Comparison of ENCODE assay signal across 20 cellular contexts in genomic region chrX:39654952-39655351, GRCh38.
DNase-seq lines count a peak whose midpoint lies in the region; ATAC-seq, FAIRE-seq and TF ChIP-seq lines count a peak whose summit lies in the region.
"Had no signal": no experiment of that assay in that cellular context is flagged by ENCODE, and none has a peak within 500 bp of the region (broad histone marks: within the 10 kb centered on the region; RNA-seq: fewer than 3 reads in every experiment).

No MANE protein-coding gene starts in this region.

- no peak overlapping the region for H2AFZ ChIP-seq in H1 (ENCODE audit: low read length)

- 82% methylated on average over 3 of the region's 3 CpGs; no CpG with 5 or more reads in 1 of the 2 experiments for WGBS in H1 (ENCODE audit: extremely low coverage in 1 of 2, insufficient coverage in 1 of 2, insufficient read length in 1 of 2, insufficient replicate concordance in 2 of 2, low coverage in 1 of 2, low lambda C conversion rate in 2 of 2, missing lambda C conversion rate in 1 of 2), 2 experiments
- 73 to 80% methylated on average over 1 to 3 of the region's 3 CpGs for whole genome bisulfite sequencing in upper lobe of left lung, 2 donors

- H4K5ac ChIP-seq in H1 (ENCODE audit: insufficient read length, low read depth, low read length): peak overlapping the region; percentile 28

- H3K23ac ChIP-seq in H1 (ENCODE audit: insufficient read length): no peak overlapping the region

- no peak overlapping the region for H2BK12ac ChIP-seq in H1 (ENCODE audit: low read depth, low read length)

- H3K27ac Mint-ChIP-seq in activated CD8-positive, alpha-beta T cell treated with anti-CD3 and anti-CD28 coated beads for 36 hours: no peak overlapping the region
- H3K27ac Mint-ChIP-seq in activated CD8-positive, alpha-beta T cell treated with anti-CD3 and anti-CD28 coated beads, Interleukin-2, amount 10 ng/mL, durations not matched to agents 7 days and 5 days: no peak overlapping the region
- H3K27ac Mint-ChIP-seq: CD4-positive, CD25-positive, alpha-beta regulatory T cell had no signal

- H3K4me2 ChIP-seq in H1 (ENCODE audit: insufficient read depth in 1 of 2, low read depth in 2 of 2, low read length in 2 of 2): peak overlapping the region in 1 of 2 experiments; percentile 53; a peak in 2 of 4 replicates

- TF ChIP-seq CTCF in activated CD8-positive, alpha-beta T cell treated with anti-CD3 and anti-CD28 coated beads for 36 hours (IDR thresholded peaks at IDR 0.05): no peak
- no peak for TF ChIP-seq CTCF in H1 (IDR thresholded peaks at IDR 0.05; ENCODE audit: control extremely low read depth in 1 of 3, insufficient read depth in 1 of 3, low read depth in 1 of 3, low read length in 3 of 3)
- no peak for TF ChIP-seq CTCF in upper lobe of left lung (IDR thresholded peaks at IDR 0.05)

- ATAC-seq in activated CD8-positive, alpha-beta T cell treated with anti-CD3 and anti-CD28 coated beads for 36 hours: peak; percentile 64
- no peak for ATAC-seq in activated CD8-positive, alpha-beta T cell treated with anti-CD3 and anti-CD28 coated beads, Interleukin-2, amount 10 ng/mL, durations not matched to agents 7 days and 5 days
- ATAC-seq in GM18520 (IDR thresholded peaks at IDR 0.05; ENCODE audit: unreplicated experiment) (no peak), left colon (no peak), upper lobe of left lung (ENCODE audit: low FRiP score in 2 of 2) (no peak)

- H2BK20ac ChIP-seq in H1 (ENCODE audit: low read length): no peak overlapping the region

- no peak overlapping the region for H3K4me3 Mint-ChIP-seq in activated CD8-positive, alpha-beta T cell treated with anti-CD3 and anti-CD28 coated beads for 36 hours
- H3K4me3 Mint-ChIP-seq in activated CD8-positive, alpha-beta T cell treated with anti-CD3 and anti-CD28 coated beads, Interleukin-2, amount 10 ng/mL, durations not matched to agents 7 days and 5 days: no peak overlapping the region
- H3K4me3 Mint-ChIP-seq: CD4-positive, CD25-positive, alpha-beta regulatory T cell had no signal

- no peak overlapping the region for H3K14ac ChIP-seq in H1 (ENCODE audit: insufficient read length)

- H3K27me3 ChIP-seq in H1 (replicated peaks in 1 of 4; ENCODE audit: control insufficient read depth in 3 of 4, extremely low read depth in 1 of 4, insufficient read depth in 3 of 4, low read length in 3 of 4): no peaks in the 10 kb centered on the region
- no peaks in the 10 kb centered on the region for H3K27me3 ChIP-seq in upper lobe of left lung
- H3K27me3 ChIP-seq: BE2C, SJCRH30 had no signal

- TF ChIP-seq POLR2A in H1 (IDR thresholded peaks at IDR 0.05; ENCODE audit: control extremely low read depth in 1 of 2, low read depth in 2 of 2, low read length in 2 of 2) (no peak), upper lobe of left lung (IDR thresholded peaks at IDR 0.05) (no peak)

- H3K4me3 ChIP-seq in H1 (ENCODE audit: extremely low read depth in 1 of 4, insufficient read depth in 2 of 4, low read depth in 3 of 4, low read length in 4 of 4): peak overlapping the region in 1 of 4 experiments; percentile 43; a peak in 1 of 8 replicates
- H3K4me3 ChIP-seq in upper lobe of left lung: no peak overlapping the region
- H3K4me3 ChIP-seq: SJCRH30 had no signal

- no peaks in the 10 kb centered on the region for H3K79me1 ChIP-seq in H1 (ENCODE audit: low read depth, low read length)

- no peaks in the 10 kb centered on the region for H3K9me3 Mint-ChIP-seq in activated CD8-positive, alpha-beta T cell treated with anti-CD3 and anti-CD28 coated beads for 36 hours
- H3K9me3 Mint-ChIP-seq in activated CD8-positive, alpha-beta T cell treated with anti-CD3 and anti-CD28 coated beads, Interleukin-2, amount 10 ng/mL, durations not matched to agents 7 days and 5 days (ENCODE audit: insufficient read depth): no peaks in the 10 kb centered on the region

- peak overlapping the region; percentile 71 for H3K18ac ChIP-seq in H1 (ENCODE audit: extremely low read depth, low read length)

- no peak for FAIRE-seq in H1 (lab: Jason Lieb, UNC)
- no peak for FAIRE-seq in frontal cortex (lab: Jason Lieb, UNC)
- FAIRE-seq: A204.1, GM12892, GM18507 had no signal

- no peak for DNase-seq in activated CD8-positive, alpha-beta T cell treated with anti-CD3 and anti-CD28 coated beads for 36 hours
- no peak for DNase-seq in activated CD8-positive, alpha-beta T cell treated with anti-CD3 and anti-CD28 coated beads, Interleukin-2, amount 10 ng/mL, durations not matched to agents 7 days and 5 days
- DNase-seq in SW480 (ENCODE audit: low spot score) (peak; percentile 62), H1 (ENCODE audit: low read depth in 1 of 2, low spot score in 2 of 2) (no peak), frontal cortex (ENCODE audit: low spot score in 2 of 2) (no peak), left colon (no peak), upper lobe of left lung (no peak)
- DNase-seq: BE2C; CD4-positive, CD25-positive, alpha-beta regulatory T cell; MM.1S; NCI-H1694; NCI-H2081 treated with DMSO at 0.1 percent for 48 hours; NCI-H2227 treated with DMSO at 0.1 percent for 48 hours; SJCRH30 had no signal

- H3K27ac ChIP-seq in H1 (ENCODE audit: low read depth, low read length) (peak overlapping the region; percentile 58; the same call in 1 of the 2 replicates), upper lobe of left lung (no peak overlapping the region)
- H3K27ac ChIP-seq: HL-60, SJCRH30 had no signal

- H2AK5ac ChIP-seq in H1 (ENCODE audit: low read depth, low read length): peak overlapping the region; percentile 75; the same call in 1 of the 2 replicates

- H3K9me3 ChIP-seq in H1 (ENCODE audit: insufficient read depth in 2 of 2, low read depth in 1 of 2, low read length in 1 of 2) (no peaks in the 10 kb centered on the region), upper lobe of left lung (no peaks in the 10 kb centered on the region)
- H3K9me3 ChIP-seq: BE2C, HAP-1, SJCRH30 had no signal

- H3K36me3 ChIP-seq in H1 (ENCODE audit: control insufficient read depth in 2 of 4, insufficient read depth in 4 of 4, low read length in 3 of 4): no peaks in the 10 kb centered on the region
- no peaks in the 10 kb centered on the region for H3K36me3 ChIP-seq in upper lobe of left lung
- H3K36me3 ChIP-seq: BE2C, HAP-1, SJCRH30 had no signal

- H4K91ac ChIP-seq in H1 (replicated peaks; ENCODE audit: insufficient read length, low read length): peak overlapping the region; percentile 91

- H2BK15ac ChIP-seq in H1 (ENCODE audit: low read length): no peak overlapping the region

- H3K56ac ChIP-seq in H1 (replicated peaks; ENCODE audit: insufficient read length, low read depth, low read length): no peak overlapping the region

- H3K36me3 Mint-ChIP-seq in activated CD8-positive, alpha-beta T cell treated with anti-CD3 and anti-CD28 coated beads for 36 hours (ENCODE audit: low read depth): no peaks in the 10 kb centered on the region
- no peaks in the 10 kb centered on the region for H3K36me3 Mint-ChIP-seq in activated CD8-positive, alpha-beta T cell treated with anti-CD3 and anti-CD28 coated beads, Interleukin-2, amount 10 ng/mL, durations not matched to agents 7 days and 5 days (ENCODE audit: low read depth)
- H3K36me3 Mint-ChIP-seq: CD4-positive, CD25-positive, alpha-beta regulatory T cell had no signal

- no peaks in the 10 kb centered on the region for H3K79me2 ChIP-seq in H1 (ENCODE audit: control insufficient read depth in 1 of 2, insufficient read depth in 2 of 2, low read length in 2 of 2)

- no peak overlapping the region for H2BK5ac ChIP-seq in H1 (ENCODE audit: low read depth, low read length)

- TF ChIP-seq EP300 in H1 (IDR thresholded peaks at IDR 0.05; ENCODE audit: borderline replicate concordance in 1 of 2, low read depth in 2 of 2, low read length in 2 of 2): no peak
- no peak for TF ChIP-seq EP300 in upper lobe of left lung (IDR thresholded peaks at IDR 0.05)

- no peaks in the 10 kb centered on the region for H3K23me2 ChIP-seq in H1 (ENCODE audit: low read depth, low read length)

- no peaks in the 10 kb centered on the region for H4K20me1 ChIP-seq in H1 (replicated peaks in 1 of 2; ENCODE audit: control insufficient read depth in 1 of 2, insufficient read depth in 2 of 2, low read length in 2 of 2)

- peaks cover 2 to 19% (median 7%) of the 10 kb centered on the region in 4 experiments for H3K4me1 ChIP-seq in H1 (replicated peaks in 1 of 4; ENCODE audit: control insufficient read depth in 3 of 4, insufficient read depth in 4 of 4, low read length in 3 of 4)
- no peaks in the 10 kb centered on the region for H3K4me1 ChIP-seq in upper lobe of left lung
- H3K4me1 ChIP-seq: SJCRH30 had no signal

- no peaks in the 10 kb centered on the region for H3K27me3 Mint-ChIP-seq in activated CD8-positive, alpha-beta T cell treated with anti-CD3 and anti-CD28 coated beads for 36 hours
- peaks cover 5% of the 10 kb centered on the region for H3K27me3 Mint-ChIP-seq in activated CD8-positive, alpha-beta T cell treated with anti-CD3 and anti-CD28 coated beads, Interleukin-2, amount 10 ng/mL, durations not matched to agents 7 days and 5 days (ENCODE audit: low read depth)

- no peak overlapping the region for H4K8ac ChIP-seq in H1 (ENCODE audit: extremely low read depth, insufficient read depth, low read length)

- H3K4me1 Mint-ChIP-seq in activated CD8-positive, alpha-beta T cell treated with anti-CD3 and anti-CD28 coated beads for 36 hours (ENCODE audit: low read depth): peaks cover 14% of the 10 kb centered on the region
- no peaks in the 10 kb centered on the region for H3K4me1 Mint-ChIP-seq in activated CD8-positive, alpha-beta T cell treated with anti-CD3 and anti-CD28 coated beads, Interleukin-2, amount 10 ng/mL, durations not matched to agents 7 days and 5 days (ENCODE audit: low read depth)

- no peak for TF ChIP-seq RAD21 in H1 (IDR thresholded peaks at IDR 0.05 in 1 of 2, conservative IDR thresholded peaks at IDR 0.05 in 1 of 2; ENCODE audit: low read depth in 2 of 2, low read length in 2 of 2)

- H2BK120ac ChIP-seq in H1 (replicated peaks; ENCODE audit: low read depth, low read length): peak overlapping the region; percentile 69

- H3K9ac ChIP-seq in H1 (replicated peaks in 1 of 4; ENCODE audit: extremely low read depth in 1 of 4, low read depth in 3 of 4, low read length in 3 of 4): no peak overlapping the region

- peak overlapping the region; percentile 77 for H3K4ac ChIP-seq in H1 (replicated peaks; ENCODE audit: insufficient read length, low read depth, low read length)

- POLR2A ChIA-PET in activated CD8-positive, alpha-beta T cell treated with anti-CD3 and anti-CD28 coated beads for 36 hours (lab: Charles Lee): no interaction called here
- POLR2A ChIA-PET in activated CD8-positive, alpha-beta T cell treated with anti-CD3 and anti-CD28 coated beads, Interleukin-2, amount 10 ng/mL, durations not matched to agents 7 days and 5 days (lab: Charles Lee): no interaction called here
- POLR2A ChIA-PET in H1 (lab: Charles Lee; ENCODE audit: partially characterized antibody): interaction anchor here (0.7 to 1.5 kb wide), 3 partner anchors 13 to 117 kb away, joined by 3 to 4 read pairs (median 3); no protein-coding TSS in a partner anchor

- CTCF ChIA-PET in activated CD8-positive, alpha-beta T cell treated with anti-CD3 and anti-CD28 coated beads for 36 hours (lab: Charles Lee): no interaction called here
- CTCF ChIA-PET in activated CD8-positive, alpha-beta T cell treated with anti-CD3 and anti-CD28 coated beads, Interleukin-2, amount 10 ng/mL, durations not matched to agents 7 days and 5 days (lab: Charles Lee): no interaction called here
- CTCF ChIA-PET in H1 (lab: Charles Lee; ENCODE audit: partially characterized antibody): interaction anchor here (1.4 to 1.5 kb wide), 2 partner anchors 43 to 47 kb away, joined by 4 read pairs; no protein-coding TSS in a partner anchor

- intact Hi-C loops in activated CD8-positive, alpha-beta T cell treated with anti-CD3 and anti-CD28 coated beads for 36 hours (cut with micrococcal nuclease): no loop called here
- intact Hi-C loops in left colon (cut with DNase I, micrococcal nuclease): no loop called here
